Comparison of ENCODE assay signal across 7 cellular contexts in the genomic region with DNA sequence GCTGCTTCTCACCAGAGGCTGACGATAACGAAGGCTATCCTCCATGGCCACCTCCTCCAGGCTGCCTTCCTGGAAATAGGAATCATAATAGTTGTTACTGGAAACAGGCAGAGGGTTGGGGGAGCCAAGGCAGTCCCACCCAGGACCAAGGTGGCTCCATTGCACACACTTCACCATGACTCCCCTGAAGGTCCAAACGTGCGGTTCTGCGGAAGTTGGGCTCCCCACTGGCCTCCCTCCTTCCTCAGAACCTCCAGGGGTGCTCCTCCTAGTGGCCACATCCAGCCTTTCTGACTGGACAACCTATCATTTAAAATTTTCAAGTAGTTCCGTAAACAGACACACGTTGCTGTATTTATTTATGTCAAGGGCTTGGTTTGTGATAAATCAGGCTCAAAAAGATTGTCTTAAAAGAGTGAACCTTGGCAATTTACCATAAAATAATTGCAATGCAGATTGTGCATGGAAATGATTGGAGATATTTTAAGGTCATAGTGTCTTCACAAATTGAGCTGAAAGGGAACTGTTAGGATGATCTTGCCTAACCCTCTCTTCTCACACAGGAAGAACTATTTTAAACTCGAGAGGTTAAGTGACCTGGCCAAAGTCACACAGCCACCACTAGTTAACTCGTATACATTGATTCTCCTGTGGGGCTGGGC. TPM values are rescaled to one million over a fixed set of nuclear protein-coding genes. Genes with fewer than 3 reads are reported as not detected.
DNase-seq lines count a peak whose midpoint lies in the region; ATAC-seq and TF ChIP-seq lines count a peak whose summit lies in the region.

No MANE protein-coding gene starts in this region.

- TF ChIP-seq CTCF in GM10266 (IDR thresholded peaks at IDR 0.05; ENCODE audit: control insufficient read depth, insufficient read depth, low read depth, missing control alignments) (peak; percentile 69), right lobe of liver (IDR thresholded peaks at IDR 0.05) (peak; percentile 61 to 76 (median 74))

- H3K4me1 ChIP-seq in right lobe of liver, result peaks cover 0 to 16% (median 5%) of the 10 kb centered on the region in 4 donors

- H3K36me3 ChIP-seq in right lobe of liver, result no peaks in the 10 kb centered on the region

- H3K27me3 ChIP-seq in right lobe of liver, result no peaks in the 10 kb centered on the region

- TF ChIP-seq POLR2A in right lobe of liver (IDR thresholded peaks at IDR 0.05), result no peak

- H3K4me1 Mint-ChIP-seq in stimulated activated effector memory CD8-positive, alpha-beta T cell treated with anti-CD3 and anti-CD28 coated beads, Interleukin-12 subunit alpha, Interleukin-12 subunit beta, amount 100 ng/mL, for 72 hours, result peaks cover 27% of the 10 kb centered on the region

- no peaks in the 10 kb centered on the region for H3K9me3 Mint-ChIP-seq in stimulated activated effector memory CD8-positive, alpha-beta T cell treated with anti-CD3 and anti-CD28 coated beads, Interleukin-12 subunit alpha, Interleukin-12 subunit beta, amount 100 ng/mL, for 72 hours

- H3K4me3 Mint-ChIP-seq in stimulated activated effector memory CD8-positive, alpha-beta T cell treated with anti-CD3 and anti-CD28 coated beads, Interleukin-12 subunit alpha, Interleukin-12 subunit beta, amount 100 ng/mL, for 72 hours, result peak overlapping the region; percentile 76

- WGBS in right lobe of liver (ENCODE audit: insufficient coverage, low coverage, low lambda C conversion rate, missing lambda C conversion rate), result 16% methylated on average over 9 of the region's 9 CpGs

- H3K4me3 ChIP-seq in right lobe of liver, result peak overlapping the region; percentile 61 to 77 (median 69)

- no peak overlapping the region for H3K27ac Mint-ChIP-seq in stimulated activated effector memory CD8-positive, alpha-beta T cell treated with anti-CD3 and anti-CD28 coated beads, Interleukin-12 subunit alpha, Interleukin-12 subunit beta, amount 100 ng/mL, for 72 hours

- ATAC-seq in right lobe of liver (peak; percentile 25 to 54 (median 42)), GM21825 (IDR thresholded peaks at IDR 0.05; ENCODE audit: unreplicated experiment) (no peak)
- ATAC-seq in stimulated activated effector memory CD8-positive, alpha-beta T cell treated with anti-CD3 and anti-CD28 coated beads, Interleukin-12 subunit alpha, Interleukin-12 subunit beta, amount 100 ng/mL, for 72 hours, result peak; percentile 51

- peaks cover 11% of the 10 kb centered on the region for H3K36me3 Mint-ChIP-seq in stimulated activated effector memory CD8-positive, alpha-beta T cell treated with anti-CD3 and anti-CD28 coated beads, Interleukin-12 subunit alpha, Interleukin-12 subunit beta, amount 100 ng/mL, for 72 hours

- DNase-seq in GM10266 (ENCODE audit: extremely low spot score) (peak; percentile 73), NAMALWA (ENCODE audit: low spot score) (peak; percentile 74), UCSD-AML1 (lab: John Stamatoyannopoulos, UW; ENCODE audit: unreplicated experiment) (peak; percentile 35), cerebellar cortex (ENCODE audit: low spot score) (peak; percentile 24), right lobe of liver (peak in 2 of 3 donors; percentile 54 to 58)
- DNase-seq in stimulated activated effector memory CD8-positive, alpha-beta T cell treated with anti-CD3 and anti-CD28 coated beads, Interleukin-12 subunit alpha, Interleukin-12 subunit beta, amount 100 ng/mL, for 72 hours (ENCODE audit: low spot score in 2 of 2), result peak in 1 of 2 donors; percentile 61

- H3K9me3 ChIP-seq in right lobe of liver, result no peaks in the 10 kb centered on the region

- intact Hi-C loops in right lobe of liver (cut with DNase I), result no loop called here

- H3K27ac ChIP-seq in right lobe of liver, result peak overlapping the region; percentile 63 to 71 (median 67)

RNA-seq across cellular contexts. Expression of a gene that starts 1.4 kb away (rescaled TPM):
- 10 to 100 TPM in 5 of 6 experiments, 1 to 10 TPM in 1; 8.9 to 14.6 (median 12.8) TPM for total RNA-seq in right lobe of liver

RNA-seq across cellular contexts. Expression of a gene that starts 13.9 kb away (rescaled TPM):
- total RNA-seq in right lobe of liver, result 10 to 100 TPM; 21.9 to 35.7 (median 31.4) TPM

RNA-seq across cellular contexts. Expression of a gene that starts 30.0 kb away (rescaled TPM):
- 1 to 10 TPM in 2 of 6 experiments, under 1 TPM in 4; 0.22 to 1.7 (median 0.48) TPM for total RNA-seq in right lobe of liver

RNA-seq across cellular contexts. Expression of a gene that starts 31.1 kb away (rescaled TPM):
- 1 to 10 TPM in 5 of 6 experiments, under 1 TPM in 1; 0.58 to 7.0 (median 3.3) TPM for total RNA-seq in right lobe of liver

RNA-seq across cellular contexts. Expression of a gene that starts 59.0 kb away (rescaled TPM):
- under 1 TPM in 5 of 6 experiments, not detected in 1; 0.06 to 0.39 (median 0.12) TPM for total RNA-seq in right lobe of liver
